Comparison of ENCODE assay signal across 2 cellular contexts in the genomic region with DNA sequence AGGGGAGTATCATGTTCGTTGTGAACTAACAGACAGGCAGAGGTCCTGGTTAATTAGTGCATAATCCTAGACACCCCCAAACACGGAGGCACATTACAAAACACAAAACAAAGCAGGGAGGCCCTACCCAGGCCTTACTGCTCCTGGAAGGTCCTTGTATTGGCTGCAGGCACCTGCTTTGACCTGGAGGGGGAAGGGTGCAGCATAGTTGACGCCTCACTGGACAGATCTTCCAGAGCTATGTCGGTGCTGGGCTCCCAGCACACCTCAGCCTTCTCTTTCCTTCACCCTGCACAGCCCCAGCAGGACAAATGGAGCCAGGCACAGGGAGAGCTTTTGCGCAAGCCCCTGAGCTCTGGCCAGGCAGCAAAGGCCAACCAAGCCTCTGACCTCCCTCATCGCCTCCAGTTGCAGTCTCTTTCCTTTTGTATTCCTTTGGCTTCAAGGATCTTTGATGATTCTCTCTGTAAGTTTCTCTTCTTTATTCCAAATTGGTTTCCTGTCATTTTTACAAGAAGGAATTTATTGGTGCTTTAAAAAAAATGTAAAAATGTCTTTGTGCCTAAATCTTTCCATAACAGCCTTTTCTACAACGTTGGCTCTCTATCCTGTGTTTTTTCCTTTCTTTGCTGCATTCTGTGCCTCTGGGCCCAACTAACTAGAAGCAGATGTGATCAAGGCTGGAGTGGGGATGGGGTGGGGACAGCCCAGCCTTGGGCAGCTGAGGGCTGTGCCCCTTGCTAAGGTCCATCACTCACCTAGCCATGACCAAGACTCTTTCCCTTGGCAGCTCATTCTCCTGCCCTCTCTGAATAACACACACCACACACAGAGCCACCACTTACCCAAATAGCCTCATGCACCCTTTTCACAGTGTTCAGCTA.
TF ChIP-seq lines count a peak whose summit lies in the region.

No MANE protein-coding gene starts in this region.

TF ChIP-seq in IMR-90, 13 proteins besides CTCF, POLR2A, EP300 and RAD21:
- TF ChIP-seq, protein P1, sequence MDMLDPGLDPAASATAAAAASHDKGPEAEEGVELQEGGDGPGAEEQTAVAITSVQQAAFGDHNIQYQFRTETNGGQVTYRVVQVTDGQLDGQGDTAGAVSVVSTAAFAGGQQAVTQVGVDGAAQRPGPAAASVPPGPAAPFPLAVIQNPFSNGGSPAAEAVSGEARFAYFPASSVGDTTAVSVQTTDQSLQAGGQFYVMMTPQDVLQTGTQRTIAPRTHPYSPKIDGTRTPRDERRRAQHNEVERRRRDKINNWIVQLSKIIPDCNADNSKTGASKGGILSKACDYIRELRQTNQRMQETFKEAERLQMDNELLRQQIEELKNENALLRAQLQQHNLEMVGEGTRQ (IDR thresholded peaks at IDR 0.05; ENCODE audit: low read depth, low read length), result no peak
- no peak for TF ChIP-seq BHLHE40 (IDR thresholded peaks at IDR 0.05; ENCODE audit: low read depth, low read length)
- no peak for TF ChIP-seq CEBPB (IDR thresholded peaks at IDR 0.05; ENCODE audit: low read depth, low read length)

TF ChIP-seq in H1, 55 proteins besides CTCF, POLR2A, EP300 and RAD21:
- TF ChIP-seq, protein P2, sequence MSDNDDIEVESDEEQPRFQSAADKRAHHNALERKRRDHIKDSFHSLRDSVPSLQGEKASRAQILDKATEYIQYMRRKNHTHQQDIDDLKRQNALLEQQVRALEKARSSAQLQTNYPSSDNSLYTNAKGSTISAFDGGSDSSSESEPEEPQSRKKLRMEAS (IDR thresholded peaks at IDR 0.05), result peak; percentile 75
- no peak for TF ChIP-seq TAF1 (IDR thresholded peaks at IDR 0.05; ENCODE audit: low read depth, low read length)
- TF ChIP-seq, protein P3, sequence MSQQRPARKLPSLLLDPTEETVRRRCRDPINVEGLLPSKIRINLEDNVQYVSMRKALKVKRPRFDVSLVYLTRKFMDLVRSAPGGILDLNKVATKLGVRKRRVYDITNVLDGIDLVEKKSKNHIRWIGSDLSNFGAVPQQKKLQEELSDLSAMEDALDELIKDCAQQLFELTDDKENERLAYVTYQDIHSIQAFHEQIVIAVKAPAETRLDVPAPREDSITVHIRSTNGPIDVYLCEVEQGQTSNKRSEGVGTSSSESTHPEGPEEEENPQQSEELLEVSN (IDR thresholded peaks at IDR 0.05), result peak; percentile 65
